ENCODE assay signal across 9 cellular contexts in genomic region chrX:68462653-68463052, GRCh38. TPM values are rescaled to one million over a fixed set of nuclear protein-coding genes. Genes with fewer than 3 reads are reported as not detected.
DNase-seq lines count a peak whose midpoint lies in the region; ATAC-seq, FAIRE-seq and TF ChIP-seq lines count a peak whose summit lies in the region.
"Had no signal": no experiment of that assay in that cellular context is flagged by ENCODE, and none has a peak within 500 bp of the region (broad histone marks: within the 10 kb centered on the region; RNA-seq: fewer than 3 reads in every experiment).

No MANE protein-coding gene starts in this region.

- H3K79me2 ChIP-seq in GM12878 (ENCODE audit: control insufficient read depth, insufficient read depth, low read length), result no peaks in the 10 kb centered on the region

- TF ChIP-seq EP300 in GM12878 (IDR thresholded peaks at IDR 0.05; ENCODE audit: borderline replicate concordance in 1 of 2, control insufficient read depth in 1 of 2, low read depth in 2 of 2, low read length in 2 of 2), result no peak

- no peaks in the 10 kb centered on the region for H3K36me3 ChIP-seq in GM12878 (ENCODE audit: control insufficient read depth in 2 of 2, insufficient read depth in 2 of 2, low read length in 1 of 2)
- H3K36me3 ChIP-seq in uterus, result no peaks in the 10 kb centered on the region
- H3K36me3 ChIP-seq: BLaER1 had no signal

- WGBS in GM12878 (ENCODE audit: insufficient coverage, insufficient replicate concordance, low lambda C conversion rate, missing lambda C conversion rate), result 21% methylated on average over 8 of the region's 8 CpGs

- CTCF ChIA-PET in GM12878 (lab: Yijun Ruan, JAX), result interaction anchor here (1.4 kb wide), 1 partner anchor 266 kb away, joined by 4 read pairs; no protein-coding TSS in a partner anchor

- no peaks in the 10 kb centered on the region for H3K27me3 ChIP-seq in GM12878 (replicated peaks in 1 of 2; ENCODE audit: control insufficient read depth in 2 of 2, insufficient read depth in 2 of 2, low read length in 1 of 2)
- H3K27me3 ChIP-seq in uterus, result no peaks in the 10 kb centered on the region

- peak; percentile 2 for DNase-seq in DMS79 treated with DMSO at 0.1 percent for 48 hours (lab: John Stamatoyannopoulos, UW)
- DNase-seq in DMS79 (lab: John Stamatoyannopoulos, UW), result no peak
- DNase-seq in NCI-H2227 (lab: John Stamatoyannopoulos, UW; ENCODE audit: unreplicated experiment), result peak; percentile 73
- no peak for DNase-seq in GM12878 (ENCODE audit: low read depth, low spot score)
- peak; percentile 71 for DNase-seq in left kidney (ENCODE audit: low read depth, low spot score)
- DNase-seq in uterus, result peak in 1 of 2 donors; percentile 26

- POLR2A ChIA-PET in GM12878 (lab: Charles Lee), result no interaction called here

- no peak overlapping the region for H3K4me2 ChIP-seq in GM12878 (ENCODE audit: control insufficient read depth, insufficient read depth)
- H3K4me2 ChIP-seq: BLaER1 had no signal

- TF ChIP-seq POLR2A in GM12878 (IDR thresholded peaks at IDR 0.05; ENCODE audit: low read depth, low read length) (no peak), uterus (IDR thresholded peaks at IDR 0.05) (no peak)

- H3K27ac ChIP-seq in GM12878 (ENCODE audit: control insufficient read depth, insufficient read depth) (no peak overlapping the region), uterus (no peak overlapping the region)
- H3K27ac ChIP-seq: BLaER1 had no signal

- H3K4me3 ChIP-seq in GM12878, result no peak overlapping the region
- H3K4me3 ChIP-seq in uterus, result no peak overlapping the region
- H3K4me3 ChIP-seq: BLaER1 had no signal

- TF ChIP-seq CTCF in GM12878 (IDR thresholded peaks at IDR 0.05 in 2 of 3, conservative IDR thresholded peaks at IDR 0.05 in 1 of 3; ENCODE audit: control insufficient read depth in 2 of 3, extremely low read depth in 1 of 3, insufficient read depth in 1 of 3, low read depth in 3 of 3, low read length in 3 of 3) (peak; percentile 19 to 62 (median 34); a peak in 4 of 6 replicates), uterus (IDR thresholded peaks at IDR 0.05) (peak; percentile 48 to 59 (median 50))

- no peak overlapping the region for H3K9ac ChIP-seq in GM12878 (ENCODE audit: control insufficient read depth, insufficient read depth, low read length)
- H3K9ac ChIP-seq: BLaER1 had no signal

- no peaks in the 10 kb centered on the region for H3K9me3 ChIP-seq in GM12878 (replicated peaks; ENCODE audit: control insufficient read depth, insufficient read depth, low read length)
- no peaks in the 10 kb centered on the region for H3K9me3 ChIP-seq in uterus
- H3K9me3 ChIP-seq: BLaER1 had no signal

- RAD21 ChIA-PET in GM12878 (lab: Charles Lee; ENCODE audit: unreplicated experiment), result no interaction called here

- no peaks in the 10 kb centered on the region for H3K4me1 ChIP-seq in GM12878 (ENCODE audit: control insufficient read depth, insufficient read depth, low read length)
- H3K4me1 ChIP-seq in uterus, result no peaks in the 10 kb centered on the region
- H3K4me1 ChIP-seq: BLaER1 had no signal

- TF ChIP-seq RAD21 in GM12878 (IDR thresholded peaks at IDR 0.05; ENCODE audit: insufficient read depth, low read depth, low read length), result peak; percentile 27; the same call in 1 of the 2 replicates

- SMC1A ChIA-PET in GM12878 (lab: Charles Lee; ENCODE audit: uncharacterized antibody, unreplicated experiment), result interaction anchor here (1.0 kb wide), 1 partner anchor 266 kb away, joined by 3 read pairs; no protein-coding TSS in a partner anchor

- intact Hi-C loops in GM12878 (cut with micrococcal nuclease; ENCODE audit: unreplicated experiment), result loop anchor here (1.0 to 10.0 kb wide), 2 partner anchors 265 to 1858 kb away; no protein-coding TSS in a partner anchor
- intact Hi-C loops in uterus (cut with DNase I; ENCODE audit: low total_unique reads), result no loop called here

- peak; percentile 76 for ATAC-seq in GM21723 (IDR thresholded peaks at IDR 0.05; ENCODE audit: unreplicated experiment)
- peak; percentile 72 for ATAC-seq in GM12878
- ATAC-seq in HG02623 (IDR thresholded peaks at IDR 0.05; ENCODE audit: unreplicated experiment), result no peak

- in situ Hi-C loops in GM12878 (cut with MboI), result loop anchor here (10.0 kb wide), 1 partner anchor 268 kb away; no protein-coding TSS in a partner anchor

- FAIRE-seq in GM12878 (lab: Jason Lieb, UNC), result peak; percentile 91

- no peak overlapping the region for H2AFZ ChIP-seq in GM12878 (ENCODE audit: control insufficient read depth, low read depth, low read length)

- H4K20me1 ChIP-seq in GM12878 (ENCODE audit: control insufficient read depth, insufficient read depth), result no peaks in the 10 kb centered on the region
- H4K20me1 ChIP-seq: BLaER1 had no signal

- no TSS peak for BruUV-seq in GM12878 (replicated peaks; lab: Mats Ljungman, UMichigan)

TF ChIP-seq in GM12878, 131 proteins besides CTCF, POLR2A, EP300 and RAD21 (continues in another document):
- no peak for TF ChIP-seq SIX5 (IDR thresholded peaks at IDR 0.05; ENCODE audit: low read depth, low read length, severe bottlenecking)
- TF ChIP-seq ETV6 (conservative IDR thresholded peaks at IDR 0.05 in 1 of 2, IDR thresholded peaks at IDR 0.05 in 1 of 2; ENCODE audit: borderline replicate concordance in 1 of 2, low read depth in 1 of 2), result no peak
- peak; percentile 74 for TF ChIP-seq RUNX3 (IDR thresholded peaks at IDR 0.05; ENCODE audit: low read length)
- TF ChIP-seq, protein P1, sequence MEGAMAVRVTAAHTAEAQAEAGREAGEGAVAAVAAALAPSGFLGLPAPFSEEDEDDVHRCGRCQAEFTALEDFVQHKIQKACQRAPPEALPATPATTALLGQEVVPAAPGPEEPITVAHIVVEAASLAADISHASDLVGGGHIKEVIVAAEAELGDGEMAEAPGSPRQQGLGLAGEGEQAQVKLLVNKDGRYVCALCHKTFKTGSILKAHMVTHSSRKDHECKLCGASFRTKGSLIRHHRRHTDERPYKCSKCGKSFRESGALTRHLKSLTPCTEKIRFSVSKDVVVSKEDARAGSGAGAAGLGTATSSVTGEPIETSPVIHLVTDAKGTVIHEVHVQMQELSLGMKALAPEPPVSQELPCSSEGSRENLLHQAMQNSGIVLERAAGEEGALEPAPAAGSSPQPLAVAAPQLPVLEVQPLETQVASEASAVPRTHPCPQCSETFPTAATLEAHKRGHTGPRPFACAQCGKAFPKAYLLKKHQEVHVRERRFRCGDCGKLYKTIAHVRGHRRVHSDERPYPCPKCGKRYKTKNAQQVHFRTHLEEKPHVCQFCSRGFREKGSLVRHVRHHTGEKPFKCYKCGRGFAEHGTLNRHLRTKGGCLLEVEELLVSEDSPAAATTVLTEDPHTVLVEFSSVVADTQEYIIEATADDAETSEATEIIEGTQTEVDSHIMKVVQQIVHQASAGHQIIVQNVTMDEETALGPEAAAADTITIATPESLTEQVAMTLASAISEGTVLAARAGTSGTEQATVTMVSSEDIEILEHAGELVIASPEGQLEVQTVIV (IDR thresholded peaks at IDR 0.05; ENCODE audit: borderline replicate concordance, partially characterized antibody), result no peak

RNA-seq across cellular contexts. Expression of gene OPHN1, which starts 29.4 kb away (rescaled TPM):
- total RNA-seq in GM12878 (2013; cell fraction: nucleolus; rRNA removed), result 0.56 TPM in 2 replicates
- total RNA-seq in GM12878 (2014; rRNA removed) (0.05 TPM in 1 of 2 replicates, not detected in the other), GM12878 (2014; rRNA removed; fragmentation: Illumina TruSeq; extraction: Trizol) (under 0.01 TPM in 1 of 2 replicates, not detected in the other), GM12878 (2021) (0.03 TPM in 2 replicates), uterus (10 to 100 TPM in 2 of 4 donors, 1 to 10 TPM in 2; 4.6 to 27.7 (median 10.8) TPM)
- not detected for polyA plus RNA-seq in GM12878 (2011; ENCODE audit: low read depth)
- polyA plus RNA-seq in GM12878 (2011; rRNA removed) (0.03 and 0.04 TPM in 2 replicates), GM12878 (2014; fragmentation: Illumina TruSeq; extraction: Trizol) (not detected in 2 replicates), GM12878 (2014; fragmentation: Nextera tagmentation; extraction: Ambion mirVana) (not detected), GM12878 (2014; rRNA removed) (not detected in 2 replicates), GM12878 (2016; fragmentation: Nextera tagmentation; extraction: Ambion mirVana) (under 1 TPM in 1 of 2 experiments, not detected in 1; 0.03 TPM)
- polyA plus RNA-seq in GM12878 (2011; cell fraction: cytosol; rRNA removed), result not detected in 2 replicates
- polyA plus RNA-seq in GM12878 (2011; cell fraction: nucleus; rRNA removed), result 0.03 and 0.04 TPM in 2 replicates
- 0.01 TPM in 1 of 2 replicates, not detected in the other for polyA plus RNA-seq in GM12878 (2012)
- 0.15 TPM in 2 replicates for polyA minus RNA-seq in GM12878 (2011; rRNA and poly(A)+ RNA removed)
- polyA minus RNA-seq in GM12878 (2011; cell fraction: cytosol; rRNA and poly(A)+ RNA removed), result not detected in 2 replicates
- polyA minus RNA-seq in GM12878 (2011; cell fraction: nucleus; rRNA and poly(A)+ RNA removed), result 0.24 and 0.38 TPM in 2 replicates

RNA-seq across cellular contexts. Expression of gene YIPF6, which starts 36.2 kb away (rescaled TPM):
- total RNA-seq in GM12878 (2013; cell fraction: nucleolus; rRNA removed), result 27.5 and 28.5 TPM in 2 replicates
- total RNA-seq in GM12878 (2014; rRNA removed), result 8.9 and 10.9 TPM in 2 replicates
- 6.9 and 8.0 TPM in 2 replicates for total RNA-seq in GM12878 (2014; rRNA removed; fragmentation: Illumina TruSeq; extraction: Trizol)
- total RNA-seq in GM12878 (2021), result 10.4 and 11.0 TPM in 2 replicates
- polyA plus RNA-seq in GM12878 (2011; ENCODE audit: low read depth), result 3.2 TPM
- 15.9 and 17.8 TPM in 2 replicates for polyA plus RNA-seq in GM12878 (2011; rRNA removed)
- 5.6 and 7.2 TPM in 2 replicates for polyA plus RNA-seq in GM12878 (2011; cell fraction: cytosol; rRNA removed)
- 6.4 and 7.8 TPM in 2 replicates for polyA plus RNA-seq in GM12878 (2011; cell fraction: nucleus; rRNA removed)
- 6.2 and 6.6 TPM in 2 replicates for polyA plus RNA-seq in GM12878 (2012)
- 6.6 and 8.4 TPM in 2 replicates for polyA plus RNA-seq in GM12878 (2014; fragmentation: Illumina TruSeq; extraction: Trizol)
- polyA plus RNA-seq in GM12878 (2014; fragmentation: Nextera tagmentation; extraction: Ambion mirVana), result 10 to 100 TPM; 13.9 to 23.1 TPM
- 5.9 and 6.1 TPM in 2 replicates for polyA plus RNA-seq in GM12878 (2014; rRNA removed)
- 10 to 100 TPM; 16.6 to 18.2 TPM for polyA plus RNA-seq in GM12878 (2016; fragmentation: Nextera tagmentation; extraction: Ambion mirVana)
- 8.6 and 11.7 TPM in 2 replicates for polyA minus RNA-seq in GM12878 (2011; rRNA and poly(A)+ RNA removed)
- polyA minus RNA-seq in GM12878 (2011; cell fraction: cytosol; rRNA and poly(A)+ RNA removed), result 2.7 and 5.0 TPM in 2 replicates
- 5.1 and 8.5 TPM in 2 replicates for polyA minus RNA-seq in GM12878 (2011; cell fraction: nucleus; rRNA and poly(A)+ RNA removed)
- total RNA-seq in uterus, result 10 to 100 TPM in 3 of 4 donors, 1 to 10 TPM in 1; 9.0 to 53.5 (median 34.6) TPM

Comparison
In these comparisons a context has a peak if more than half of its experiments do, and no peak if none do; other contexts are left out.
1. DNase-seq: peak in DMS79 treated with DMSO at 0.1 percent for 48 hours (single experiment), NCI-H2227 (single experiment) and left kidney (single experiment); none in DMS79 (single experiment) and GM12878 (single experiment).